Comparison of ENCODE assay signal across 17 cellular contexts in the genomic region with DNA sequence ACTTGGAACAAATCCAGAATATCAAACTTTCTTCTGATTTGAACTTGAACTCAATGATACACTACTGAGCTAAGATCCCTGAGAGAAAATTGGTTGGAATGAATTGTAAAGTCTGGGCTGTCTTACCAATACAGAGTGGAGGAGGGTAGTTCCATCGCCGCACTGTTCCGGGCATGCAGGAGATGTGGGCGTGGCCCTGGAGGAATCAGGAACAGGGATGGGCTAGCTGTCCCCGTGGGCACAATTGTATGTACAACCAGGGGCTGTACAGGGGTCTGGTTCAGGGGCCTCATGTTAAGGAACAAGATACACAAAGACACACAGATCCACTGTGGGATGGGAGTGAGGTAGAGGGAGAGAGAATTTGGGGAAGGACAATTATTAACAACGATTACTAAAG.
"Had no signal": no experiment of that assay in that cellular context is flagged by ENCODE, and none has a peak within 500 bp of the region (broad histone marks: within the 10 kb centered on the region; RNA-seq: fewer than 3 reads in every experiment).

No MANE protein-coding gene starts in this region.

- H3K4me3 ChIP-seq: MG63, SJSA1 had no signal

- H3K36me3 Mint-ChIP-seq: T-cell had no signal

- ATAC-seq: T-cell had no signal

- H3K9me3 Mint-ChIP-seq: T-cell had no signal

- H3K27ac ChIP-seq: SJSA1 had no signal

- H3K27ac Mint-ChIP-seq: T-cell had no signal

- H3K4me3 Mint-ChIP-seq: T-cell had no signal

- H3K27me3 ChIP-seq: SJSA1 had no signal

- H3K9me3 ChIP-seq: MG63, SJSA1, SK-N-SH had no signal

- DNase-seq: KBM-7, MG63, NCI-H1092, NCI-H187, NCI-H2029, NCI-H2081 treated with DMSO at 0.1 percent for 48 hours, NCI-H345, NCI-H446 treated with DMSO at 0.1 percent for 48 hours, NCI-H524, NCI-H526 treated with DMSO at 0.1 percent for 48 hours, Right ventricle myocardium superior, RPMI8226, SIG-M5, SK-N-SH, SW 1271, T-cell had no signal

- H3K4me1 ChIP-seq: SJSA1 had no signal

- H3K36me3 ChIP-seq: MG63, SJSA1 had no signal
